Comparison of ENCODE assay signal across 1 cellular context in the genomic region with DNA sequence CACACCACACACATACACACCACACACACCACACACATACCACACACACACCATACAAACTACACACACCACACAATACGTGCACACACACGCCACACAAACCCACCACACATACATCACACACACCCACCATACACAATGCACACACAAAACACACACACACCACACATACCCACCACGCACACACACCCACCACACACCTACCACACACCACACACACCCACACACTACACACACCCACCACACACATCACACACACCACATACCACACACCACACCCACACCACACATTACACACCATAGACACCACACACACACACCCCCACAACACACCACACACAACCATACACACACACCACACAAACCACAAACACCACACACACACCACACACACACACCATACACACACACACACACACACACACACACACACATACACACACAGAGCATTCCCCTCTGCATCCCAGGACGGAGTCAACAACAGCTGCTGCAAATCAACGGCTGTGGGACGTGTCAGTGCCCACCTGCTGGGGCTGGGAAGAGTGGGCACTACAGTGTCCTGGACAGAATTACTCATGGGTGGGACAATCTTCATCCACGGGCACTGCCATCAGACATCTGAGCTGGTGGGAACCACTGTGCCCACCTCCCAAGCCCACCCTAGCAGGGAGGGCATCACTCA.
TF ChIP-seq lines count a peak whose summit lies in the region.

No MANE protein-coding gene starts in this region.

TF ChIP-seq in HEK293, 187 proteins besides CTCF, POLR2A, EP300 and RAD21 (continued from another document):
- TF ChIP-seq, protein P1, sequence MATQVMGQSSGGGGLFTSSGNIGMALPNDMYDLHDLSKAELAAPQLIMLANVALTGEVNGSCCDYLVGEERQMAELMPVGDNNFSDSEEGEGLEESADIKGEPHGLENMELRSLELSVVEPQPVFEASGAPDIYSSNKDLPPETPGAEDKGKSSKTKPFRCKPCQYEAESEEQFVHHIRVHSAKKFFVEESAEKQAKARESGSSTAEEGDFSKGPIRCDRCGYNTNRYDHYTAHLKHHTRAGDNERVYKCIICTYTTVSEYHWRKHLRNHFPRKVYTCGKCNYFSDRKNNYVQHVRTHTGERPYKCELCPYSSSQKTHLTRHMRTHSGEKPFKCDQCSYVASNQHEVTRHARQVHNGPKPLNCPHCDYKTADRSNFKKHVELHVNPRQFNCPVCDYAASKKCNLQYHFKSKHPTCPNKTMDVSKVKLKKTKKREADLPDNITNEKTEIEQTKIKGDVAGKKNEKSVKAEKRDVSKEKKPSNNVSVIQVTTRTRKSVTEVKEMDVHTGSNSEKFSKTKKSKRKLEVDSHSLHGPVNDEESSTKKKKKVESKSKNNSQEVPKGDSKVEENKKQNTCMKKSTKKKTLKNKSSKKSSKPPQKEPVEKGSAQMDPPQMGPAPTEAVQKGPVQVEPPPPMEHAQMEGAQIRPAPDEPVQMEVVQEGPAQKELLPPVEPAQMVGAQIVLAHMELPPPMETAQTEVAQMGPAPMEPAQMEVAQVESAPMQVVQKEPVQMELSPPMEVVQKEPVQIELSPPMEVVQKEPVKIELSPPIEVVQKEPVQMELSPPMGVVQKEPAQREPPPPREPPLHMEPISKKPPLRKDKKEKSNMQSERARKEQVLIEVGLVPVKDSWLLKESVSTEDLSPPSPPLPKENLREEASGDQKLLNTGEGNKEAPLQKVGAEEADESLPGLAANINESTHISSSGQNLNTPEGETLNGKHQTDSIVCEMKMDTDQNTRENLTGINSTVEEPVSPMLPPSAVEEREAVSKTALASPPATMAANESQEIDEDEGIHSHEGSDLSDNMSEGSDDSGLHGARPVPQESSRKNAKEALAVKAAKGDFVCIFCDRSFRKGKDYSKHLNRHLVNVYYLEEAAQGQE (tag by site-specific recombination; IDR thresholded peaks at IDR 0.05): no peak
- TF ChIP-seq ZBTB8A (tag by site-specific recombination; IDR thresholded peaks at IDR 0.05): no peak
- TF ChIP-seq ZIC2 (tag by site-specific recombination; IDR thresholded peaks at IDR 0.05): 0 out of 2 replicates have a peak, but pooled peaks have one; percentile 19
- TF ChIP-seq REPIN1 (tag by site-specific recombination; IDR thresholded peaks at IDR 0.05; ENCODE audit: low read depth): no peak
- TF ChIP-seq KLF10 (tag by site-specific recombination; IDR thresholded peaks at IDR 0.05): no peak
- TF ChIP-seq ZNF785 (tag by site-specific recombination; IDR thresholded peaks at IDR 0.05): no peak
- TF ChIP-seq, protein P2, sequence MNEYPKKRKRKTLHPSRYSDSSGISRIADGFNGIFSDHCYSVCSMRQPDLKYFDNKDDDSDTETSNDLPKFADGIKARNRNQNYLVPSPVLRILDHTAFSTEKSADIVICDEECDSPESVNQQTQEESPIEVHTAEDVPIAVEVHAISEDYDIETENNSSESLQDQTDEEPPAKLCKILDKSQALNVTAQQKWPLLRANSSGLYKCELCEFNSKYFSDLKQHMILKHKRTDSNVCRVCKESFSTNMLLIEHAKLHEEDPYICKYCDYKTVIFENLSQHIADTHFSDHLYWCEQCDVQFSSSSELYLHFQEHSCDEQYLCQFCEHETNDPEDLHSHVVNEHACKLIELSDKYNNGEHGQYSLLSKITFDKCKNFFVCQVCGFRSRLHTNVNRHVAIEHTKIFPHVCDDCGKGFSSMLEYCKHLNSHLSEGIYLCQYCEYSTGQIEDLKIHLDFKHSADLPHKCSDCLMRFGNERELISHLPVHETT (tag by site-specific recombination; IDR thresholded peaks at IDR 0.05): no peak
- TF ChIP-seq KLF7 (tag by site-specific recombination; IDR thresholded peaks at IDR 0.05; ENCODE audit: borderline replicate concordance): no peak
- no peak for TF ChIP-seq ZNF585B (tag by site-specific recombination; IDR thresholded peaks at IDR 0.05)
- TF ChIP-seq EGR2 (tag by site-specific recombination; IDR thresholded peaks at IDR 0.05; ENCODE audit: low read depth): peak; percentile 99
- no peak for TF ChIP-seq MZF1 (tag by site-specific recombination; IDR thresholded peaks at IDR 0.05; ENCODE audit: borderline replicate concordance)
